9 cellular contexts compared by ENCODE assay signal in genomic region chr11:94845622-94846021, GRCh38.
A peak's percentile ranks its signal among the peaks of the same experiment; 100 is the strongest.
DNase-seq lines count a peak whose midpoint lies in the region; ATAC-seq and TF ChIP-seq lines count a peak whose summit lies in the region.
"Had no signal": no experiment of that assay in that cellular context is flagged by ENCODE, and none has a peak within 500 bp of the region (broad histone marks: within the 10 kb centered on the region; RNA-seq: fewer than 3 reads in every experiment).

No MANE protein-coding gene starts in this region.

- H3K27me3 ChIP-seq in gastroesophageal sphincter (no peaks in the 10 kb centered on the region), skeletal muscle tissue (ENCODE audit: control insufficient read depth in 3 of 3, insufficient read depth in 3 of 3, low read length in 3 of 3) (no peaks in the 10 kb centered on the region)

- whole genome bisulfite sequencing in gastroesophageal sphincter (ENCODE audit: low coverage in 1 of 2), 2 donors: 30 to 34% methylated on average over 2 of the region's 3 CpGs

- H3K4me3 ChIP-seq in gastroesophageal sphincter (no peak overlapping the region), skeletal muscle tissue (ENCODE audit: low read length in 3 of 3) (no peak overlapping the region)

- no peak for TF ChIP-seq EP300 in gastroesophageal sphincter (IDR thresholded peaks at IDR 0.05)

- DNase-seq in M059J (ENCODE audit: low read depth) (peak; percentile 13), AG08395 (ENCODE audit: low spot score) (no peak)
- no peak for DNase-seq in activated CD4-positive, alpha-beta T cell treated with anti-CD3 and anti-CD28 coated beads for 48 hours
- DNase-seq: naive thymus-derived CD8-positive, alpha-beta T cell; NCI-H187 had no signal

- TF ChIP-seq CTCF in VCaP (conservative IDR thresholded peaks at IDR 0.05): no peak
- TF ChIP-seq CTCF in gastroesophageal sphincter (IDR thresholded peaks at IDR 0.05): no peak

- no peaks in the 10 kb centered on the region for H3K9me3 ChIP-seq in gastroesophageal sphincter
- no peaks in the 10 kb centered on the region for H3K9me3 ChIP-seq in skeletal muscle tissue (ENCODE audit: control insufficient read depth in 3 of 3, low read length in 3 of 3)

- H3K4me1 ChIP-seq in gastroesophageal sphincter: peaks cover 0 to 94% (median 29%) of the 10 kb centered on the region in 3 donors
- H3K4me1 ChIP-seq in skeletal muscle tissue (ENCODE audit: control insufficient read depth in 3 of 3, insufficient read depth in 3 of 3, low read length in 3 of 3): peaks cover 22 to 54% (median 33%) of the 10 kb centered on the region in 3 donors

- H3K36me3 ChIP-seq in gastroesophageal sphincter (peaks cover 0 to 17% of the 10 kb centered on the region in 2 donors), skeletal muscle tissue (ENCODE audit: control insufficient read depth in 3 of 3, insufficient read depth in 3 of 3, low read length in 3 of 3) (peaks cover 5 to 18% (median 10%) of the 10 kb centered on the region in 3 donors)

- peak; percentile 84 for ATAC-seq in gastroesophageal sphincter
- ATAC-seq in GM19452 (IDR thresholded peaks at IDR 0.05; ENCODE audit: unreplicated experiment): no peak
- ATAC-seq: naive thymus-derived CD8-positive, alpha-beta T cell had no signal

- peak overlapping the region; percentile 77 for H3K27ac ChIP-seq in VCaP
- H3K27ac ChIP-seq in gastroesophageal sphincter: peak overlapping the region; percentile 70 to 77 (median 76)
- peak overlapping the region; percentile 15 for H3K27ac ChIP-seq in skeletal muscle tissue (ENCODE audit: low read depth, low read length)

- no peak overlapping the region for H3K9ac ChIP-seq in skeletal muscle tissue (ENCODE audit: low read depth in 1 of 3, low read length in 3 of 3)

- no peak for TF ChIP-seq POLR2A in gastroesophageal sphincter (IDR thresholded peaks at IDR 0.05)

Comparison
In these comparisons a context has a peak if more than half of its experiments do, and no peak if none do; other contexts are left out.
1. H3K27ac ChIP-seq: peak in every context shown above with its lines; median percentile 77 in VCaP; 76 in gastroesophageal sphincter; 15 in skeletal muscle tissue.